In genomic region chr3:100401674-100402036, GRCh38 we compare ENCODE assay signal across 8 cellular contexts. TPM values are rescaled to one million over a fixed set of nuclear protein-coding genes. Genes with fewer than 3 reads are reported as not detected.
DNase-seq lines count a peak whose midpoint lies in the region; ATAC-seq and TF ChIP-seq lines count a peak whose summit lies in the region.

No MANE protein-coding gene starts in this region.

- H3K4me3 ChIP-seq in BJ (ENCODE audit: low read depth, low read length) (peak overlapping the region; percentile 76), body of pancreas (peak overlapping the region; percentile 87 to 90)

- TF ChIP-seq CTCF in BJ (IDR thresholded peaks at IDR 0.05; ENCODE audit: insufficient read depth, low read depth, low read length) (no peak), body of pancreas (IDR thresholded peaks at IDR 0.05) (no peak)

- no peaks in the 10 kb centered on the region for H3K36me3 ChIP-seq in BJ (ENCODE audit: control insufficient read depth, insufficient read depth, low read length)
- H3K36me3 ChIP-seq in body of pancreas (replicated peaks in 1 of 2; ENCODE audit: insufficient read depth in 1 of 2, low read depth in 2 of 2) = no peaks in the 10 kb centered on the region

- H3K27ac ChIP-seq in body of pancreas = peak overlapping the region; percentile 70 to 91 (median 84)

- ATAC-seq in GM19035 (IDR thresholded peaks at IDR 0.05; ENCODE audit: unreplicated experiment) (peak; percentile 14), HG03354 (IDR thresholded peaks at IDR 0.05; ENCODE audit: poor library complexity, severe bottlenecking, unreplicated experiment) (peak; percentile 22), body of pancreas (peak; percentile 9)

- H3K27me3 ChIP-seq in BJ (ENCODE audit: control insufficient read depth, insufficient read depth, low read length) (no peaks in the 10 kb centered on the region), body of pancreas (no peaks in the 10 kb centered on the region)

- DNase-seq in BJ (ENCODE audit: low read depth) (no peak), SW480 (ENCODE audit: low spot score) (peak; percentile 48), body of pancreas (peak; percentile 28 to 50 (median 35)), kidney glomerular epithelial cell (lab: John Stamatoyannopoulos, UW) (peak; percentile 62), NCI-H774 (lab: John Stamatoyannopoulos, UW) (no peak)
- peak; percentile 56 for DNase-seq in stimulated activated CD4-positive, alpha-beta T cell treated with anti-CD3 and anti-CD28 coated beads, Interleukin-1b, Interleukin-23, amount 100 ng/mL, for 48 hours

- POLR2A ChIA-PET in BJ (lab: Charles Lee) = interaction anchor here (0.6 kb wide), 3 partner anchors 10 to 692 kb away, joined by 3 to 5 read pairs (median 3); no protein-coding TSS in a partner anchor

- 0% methylated on average over 23 of the region's 23 CpGs for WGBS in body of pancreas, 2 donors

- H3K4me1 ChIP-seq in body of pancreas = peaks cover 42% of the 10 kb centered on the region

- no peaks in the 10 kb centered on the region for H3K9me3 ChIP-seq in body of pancreas

- CTCF ChIA-PET in BJ (lab: Yijun Ruan, JAX) = interaction anchor here (0.8 kb wide), 1 partner anchor 188 kb away, joined by 3 read pairs; no protein-coding TSS in a partner anchor

- intact Hi-C loops in body of pancreas (cut with DNase I) = no loop called here

- TF ChIP-seq POLR2A in body of pancreas (IDR thresholded peaks at IDR 0.05) = no peak

RNA-seq across cellular contexts. Expression of gene LNP1, which starts 0.3 kb away (rescaled TPM):
- polyA plus RNA-seq in BJ (2011; rRNA removed) = 2.1 and 3.1 TPM in 2 replicates
- 1.4 and 2.3 TPM in 2 replicates for polyA minus RNA-seq in BJ (2011; rRNA and poly(A)+ RNA removed)
- 1 to 10 TPM; 4.6 to 6.2 TPM for total RNA-seq in body of pancreas

RNA-seq across cellular contexts. Expression of gene TOMM70, which starts 0.8 kb away (rescaled TPM):
- polyA plus RNA-seq in BJ (2011; rRNA removed) = 16.1 and 32.1 TPM in 2 replicates
- 13.2 and 16.0 TPM in 2 replicates for polyA minus RNA-seq in BJ (2011; rRNA and poly(A)+ RNA removed)
- total RNA-seq in body of pancreas = 10 to 100 TPM; 17.1 to 25.9 TPM

Comparison
In these comparisons a context has a peak if more than half of its experiments do, and no peak if none do; other contexts are left out.
1. DNase-seq: peak in SW480 (single experiment), body of pancreas (4 of 4), kidney glomerular epithelial cell (single experiment) and stimulated activated CD4-positive, alpha-beta T cell treated with anti-CD3 and anti-CD28 coated beads, Interleukin-1b, Interleukin-23, amount 100 ng/mL, for 48 hours (single experiment); none in BJ (single experiment) and NCI-H774 (single experiment).
2. Peak in every context shown above with its lines, with median percentiles within 50 percentile points of each other: ATAC-seq.